21 cellular contexts compared by ENCODE assay signal in genomic region chr3:42174679-42175660, GRCh38.
DNase-seq lines count a peak whose midpoint lies in the region; ATAC-seq and TF ChIP-seq lines count a peak whose summit lies in the region.
"Had no signal": no experiment of that assay in that cellular context is flagged by ENCODE, and none has a peak within 500 bp of the region (broad histone marks: within the 10 kb centered on the region; RNA-seq: fewer than 3 reads in every experiment).

No MANE protein-coding gene starts in this region.

- peaks cover 50% of the 10 kb centered on the region for H3K4me1 Mint-ChIP-seq in memory B cell

- H3K4me2 ChIP-seq in SU-DHL-6 (ENCODE audit: low read depth, low read length, poor library complexity, severe bottlenecking), result peak overlapping the region; percentile 83

- H3K4me3 Mint-ChIP-seq in memory B cell, result no peak overlapping the region
- H3K4me3 Mint-ChIP-seq: activated naive CD4-positive, alpha-beta T cell treated with anti-CD3 and anti-CD28 coated beads, Interleukin-2, amount 10 ng/mL, durations not matched to agents 7 days and 5 days; CD14-positive monocyte; dendritic cell treated with granulocyte-macrophage colony-stimulating factor and Interleukin-4, amounts not matched to agents 40 ng/mL and 50 ng/mL, for 4 days; T-helper 1 cell treated with Interleukin-12 subunit alpha and Interleukin-12 subunit beta and Interleukin-4 antibody, amounts not matched to agents 30 μg/mL and 1 μg/mL, for 36 hours had no signal

- H3K9me3 ChIP-seq in SU-DHL-6 (ENCODE audit: insufficient read depth, low read length), result no peaks in the 10 kb centered on the region
- H3K9me3 ChIP-seq: gastroesophageal sphincter, tibial nerve had no signal

- peak; percentile 59 for DNase-seq in activated effector memory CD4-positive, alpha-beta T cell treated with anti-CD3 and anti-CD28 coated beads, Interleukin-2, amount 50 U/mL, for 16 hours
- DNase-seq in activated effector memory CD4-positive, alpha-beta T cell treated with Interleukin-2 at 50 U/mL for 16 hours, result no peak
- no peak for DNase-seq in memory B cell (ENCODE audit: low spot score in 2 of 2)
- no peak for DNase-seq in OCI-M1 (lab: John Stamatoyannopoulos, UW)
- no peak for DNase-seq in DMS153 treated with DMSO at 0.1 percent for 48 hours (lab: John Stamatoyannopoulos, UW; ENCODE audit: unreplicated experiment)
- DNase-seq: activated CD4-positive, alpha-beta T cell treated with anti-CD3 and anti-CD28 coated beads, Interleukin-2, amount 50 U/mL, for 48 hours; activated naive CD4-positive, alpha-beta T cell treated with anti-CD3 and anti-CD28 coated beads, Interleukin-2, amount 10 ng/mL, durations not matched to agents 7 days and 5 days; activated T-cell treated with anti-CD3 and anti-CD28 coated beads for 4 hours; DMS53; left colon; NCI-H146; stimulated activated CD4-positive, alpha-beta T cell treated with anti-CD3 and anti-CD28 coated beads, Interleukin-4, amount 100 ng/mL, for 1 hour had no signal

- H3K36me3 Mint-ChIP-seq in memory B cell, result peaks cover 11% of the 10 kb centered on the region

- H3K27me3 ChIP-seq in SU-DHL-6 (ENCODE audit: low read length), result no peaks in the 10 kb centered on the region
- H3K27me3 ChIP-seq: gastroesophageal sphincter, tibial nerve had no signal

- H2AFZ ChIP-seq in SU-DHL-6 (ENCODE audit: low read depth, low read length, severe bottlenecking), result no peak overlapping the region

- peaks cover 77% of the 10 kb centered on the region for H3K79me2 ChIP-seq in SU-DHL-6 (ENCODE audit: insufficient read depth, low read length)

- peak overlapping the region; percentile 40 for H3K4me3 ChIP-seq in SU-DHL-6 (ENCODE audit: insufficient read depth, low read length, poor library complexity, severe bottlenecking)
- H3K4me3 ChIP-seq: gastroesophageal sphincter, tibial nerve had no signal

- H3K36me3 ChIP-seq in SU-DHL-6 (ENCODE audit: low read length), result no peaks in the 10 kb centered on the region
- H3K36me3 ChIP-seq: tibial nerve had no signal

- H3K27ac ChIP-seq in SU-DHL-6 (ENCODE audit: low read depth, low read length) (peak overlapping the region; percentile 98), temporal lobe (ENCODE audit: low read depth, low read length) (peak overlapping the region; percentile 82)
- H3K27ac ChIP-seq: gastroesophageal sphincter had no signal

- peak overlapping the region; percentile 76 for H3K27ac Mint-ChIP-seq in memory B cell
- H3K27ac Mint-ChIP-seq: dendritic cell treated with granulocyte-macrophage colony-stimulating factor and Interleukin-4, amounts not matched to agents 40 ng/mL and 50 ng/mL, for 4 days; T-helper 1 cell treated with Interleukin-12 subunit alpha and Interleukin-12 subunit beta and Interleukin-4 antibody, amounts not matched to agents 30 μg/mL and 1 μg/mL, for 36 hours had no signal

- no peaks in the 10 kb centered on the region for H4K20me1 ChIP-seq in SU-DHL-6 (ENCODE audit: low read depth, low read length)

- H3K9ac ChIP-seq in SU-DHL-6 (ENCODE audit: low read length), result peak overlapping the region; percentile 58

- ATAC-seq in memory B cell (ENCODE audit: low read depth), result no peak
- ATAC-seq in GM18867 (IDR thresholded peaks at IDR 0.05; ENCODE audit: unreplicated experiment), result no peak
- ATAC-seq: gastroesophageal sphincter, HepG2, left colon had no signal

- no peak for TF ChIP-seq CTCF in SU-DHL-6 (IDR thresholded peaks at IDR 0.05; ENCODE audit: insufficient read depth, low read length, poor library complexity, severe bottlenecking)

- no peaks in the 10 kb centered on the region for H3K9me3 Mint-ChIP-seq in memory B cell
- H3K9me3 Mint-ChIP-seq: activated naive CD4-positive, alpha-beta T cell treated with anti-CD3 and anti-CD28 coated beads, Interleukin-2, amount 10 ng/mL, durations not matched to agents 7 days and 5 days; CD14-positive monocyte; dendritic cell treated with granulocyte-macrophage colony-stimulating factor and Interleukin-4, amounts not matched to agents 40 ng/mL and 50 ng/mL, for 4 days; T-helper 1 cell treated with Interleukin-12 subunit alpha and Interleukin-12 subunit beta and Interleukin-4 antibody, amounts not matched to agents 30 μg/mL and 1 μg/mL, for 36 hours had no signal

- peaks cover 57% of the 10 kb centered on the region for H3F3A ChIP-seq in SU-DHL-6 (ENCODE audit: insufficient read depth)

- no peaks in the 10 kb centered on the region for H3K9me2 ChIP-seq in SU-DHL-6 (replicated peaks; ENCODE audit: insufficient read depth, low read length)

- H3K27me3 Mint-ChIP-seq in memory B cell, result no peaks in the 10 kb centered on the region
- H3K27me3 Mint-ChIP-seq: activated naive CD4-positive, alpha-beta T cell treated with anti-CD3 and anti-CD28 coated beads, Interleukin-2, amount 10 ng/mL, durations not matched to agents 7 days and 5 days; dendritic cell treated with granulocyte-macrophage colony-stimulating factor and Interleukin-4, amounts not matched to agents 40 ng/mL and 50 ng/mL, for 4 days had no signal
